Comparison of ENCODE assay signal across 8 cellular contexts in genomic region chrX:11423362-11423818, GRCh38.
A peak's percentile ranks its signal among the peaks of the same experiment; 100 is the strongest.
DNase-seq lines count a peak whose midpoint lies in the region; ATAC-seq and TF ChIP-seq lines count a peak whose summit lies in the region.

No MANE protein-coding gene starts in this region.

- H3K4me1 Mint-ChIP-seq in immature natural killer cell, result peaks cover 4 to 6% of the 10 kb centered on the region in 2 donors

- H3K27me3 Mint-ChIP-seq in immature natural killer cell (ENCODE audit: low read depth in 3 of 3), result peaks cover 1 to 6% (median 6%) of the 10 kb centered on the region in 3 donors

- H3K4me3 Mint-ChIP-seq in immature natural killer cell, result peak overlapping the region in 1 of 5 donors; percentile 1

- H3K36me3 Mint-ChIP-seq in immature natural killer cell, result no peaks in the 10 kb centered on the region

- peak overlapping the region in 1 of 6 donors; percentile 69 for H3K27ac Mint-ChIP-seq in immature natural killer cell

- DNase-seq in immature natural killer cell, result peak in 2 of 3 donors; percentile 3 to 9
- no peak for DNase-seq in NCI-H524 (lab: John Stamatoyannopoulos, UW)
- no peak for DNase-seq in NCI-H2081 treated with DMSO at 0.1 percent for 48 hours (lab: John Stamatoyannopoulos, UW)
- DNase-seq in amniotic stem cell (lab: John Stamatoyannopoulos, UW), result no peak
- DNase-seq in LoVo (ENCODE audit: low spot score), result no peak

- peaks cover 0 to 2% (median 0%) of the 10 kb centered on the region in 6 donors for H3K9me3 Mint-ChIP-seq in immature natural killer cell

- ATAC-seq in GM18867 (IDR thresholded peaks at IDR 0.05; ENCODE audit: unreplicated experiment), result peak; percentile 95
- ATAC-seq in HG02852 (IDR thresholded peaks at IDR 0.05; ENCODE audit: unreplicated experiment), result peak; percentile 75

TF ChIP-seq in PFSK-1, 5 proteins besides CTCF, POLR2A, EP300 and RAD21:
- TF ChIP-seq TAF1 (IDR thresholded peaks at IDR 0.05; ENCODE audit: borderline replicate concordance, insufficient read depth, low read length) (no peak), SIN3A (IDR thresholded peaks at IDR 0.05; ENCODE audit: borderline replicate concordance, insufficient read depth, low read length) (no peak), FOXP2 (optimal IDR thresholded peaks at IDR 0.05; ENCODE audit: borderline replicate concordance, extremely low read depth, extremely low read length, insufficient read depth) (peak; percentile 71)

Comparison
In these comparisons a context has a peak if more than half of its experiments do, and no peak if none do; other contexts are left out.
1. DNase-seq: peak in immature natural killer cell (2 of 3); none in NCI-H524 (0 of 2), NCI-H2081 treated with DMSO at 0.1 percent for 48 hours (single experiment), amniotic stem cell (single experiment) and LoVo (single experiment).